In genomic region chr16:89550421-89550988, GRCh38 we compare ENCODE assay signal across 25 cellular contexts. TPM values are rescaled to one million over a fixed set of nuclear protein-coding genes. Genes with fewer than 3 reads are reported as not detected.
DNase-seq lines count a peak whose midpoint lies in the region; ATAC-seq, FAIRE-seq and TF ChIP-seq lines count a peak whose summit lies in the region.
"Had no signal": no experiment of that assay in that cellular context is flagged by ENCODE, and none has a peak within 500 bp of the region (broad histone marks: within the 10 kb centered on the region; RNA-seq: fewer than 3 reads in every experiment).

No MANE protein-coding gene starts in this region.

- CTCF ChIA-PET in Caco-2 (lab: Charles Lee) = no interaction called here
- CTCF ChIA-PET in HEK293 (lab: Yijun Ruan, JAX) = no interaction called here

- H3K27me3 Mint-ChIP-seq in Caco-2 (ENCODE audit: insufficient read depth, unreplicated experiment) = no peaks in the 10 kb centered on the region
- no peaks in the 10 kb centered on the region for H3K27me3 Mint-ChIP-seq in naive thymus-derived CD8-positive, alpha-beta T cell
- H3K27me3 Mint-ChIP-seq: CD4-positive, alpha-beta memory T cell had no signal

- no peaks in the 10 kb centered on the region for H3K9me3 Mint-ChIP-seq in Caco-2 (ENCODE audit: unreplicated experiment)
- no peaks in the 10 kb centered on the region for H3K9me3 Mint-ChIP-seq in naive thymus-derived CD8-positive, alpha-beta T cell

- no peak overlapping the region for H3K4me3 Mint-ChIP-seq in Caco-2 (ENCODE audit: unreplicated experiment)
- H3K4me3 Mint-ChIP-seq in naive thymus-derived CD8-positive, alpha-beta T cell = peak overlapping the region in 1 of 10 donors; percentile 76
- H3K4me3 Mint-ChIP-seq: CD4-positive, alpha-beta memory T cell had no signal

- BruUV-seq in Caco-2 (replicated peaks; lab: Mats Ljungman, UMichigan) = no TSS peak

- peaks cover 92% of the 10 kb centered on the region for H3K36me3 Mint-ChIP-seq in Caco-2 (ENCODE audit: insufficient read depth, unreplicated experiment)
- H3K36me3 Mint-ChIP-seq in naive thymus-derived CD8-positive, alpha-beta T cell = peaks cover 0 to 55% (median 8%) of the 10 kb centered on the region in 3 donors

- peak overlapping the region; percentile 53 for H3K27ac Mint-ChIP-seq in Caco-2 (ENCODE audit: unreplicated experiment)
- H3K27ac Mint-ChIP-seq in naive thymus-derived CD8-positive, alpha-beta T cell = peak overlapping the region in 8 of 10 donors; percentile 15 to 98 (median 60)

- H3K4me3 ChIP-seq in Caco-2 (ENCODE audit: low read depth, low read length) (no peak overlapping the region), HEK293 (ENCODE audit: low read depth, low read length) (no peak overlapping the region), bronchial epithelial cell (ENCODE audit: low read depth, low read length) (no peak overlapping the region)
- H3K4me3 ChIP-seq: BLaER1, PC-9 had no signal

- no peak overlapping the region for H3K27ac ChIP-seq in HEK293 (ENCODE audit: extremely low read depth, low read depth, low read length)
- H3K27ac ChIP-seq: PC-9 had no signal

- H3K4me1 ChIP-seq in Caco-2 (no peaks in the 10 kb centered on the region), HEK293 (ENCODE audit: control insufficient read depth, insufficient read depth, low read length) (no peaks in the 10 kb centered on the region)

- DNase-seq in Caco-2 = no peak
- no peak for DNase-seq in bronchial epithelial cell (ENCODE audit: low read depth)
- no peak for DNase-seq in naive thymus-derived CD8-positive, alpha-beta T cell
- DNase-seq in NCI-H2227 treated with DMSO at 0.1 percent for 48 hours (lab: John Stamatoyannopoulos, UW) = no peak
- DNase-seq in GM03348 (ENCODE audit: low spot score) = no peak
- DNase-seq: ACHN; Calu3; CD4-positive, alpha-beta memory T cell; DMS153; GOT3; HCEC 1CT; KBM-7; MM.1S; NCI-H1092; NCI-H1436; NCI-H187 treated with DMSO at 0.1 percent for 48 hours; NCI-H2107; NCI-H748 treated with DMSO at 0.1 percent for 48 hours; PC-9 had no signal

- no peak for TF ChIP-seq CTCF in Caco-2 (IDR thresholded peaks at IDR 0.05; ENCODE audit: insufficient read depth in 1 of 2, low read depth in 1 of 2, low read length in 1 of 2, severe bottlenecking in 1 of 2, unreplicated experiment in 1 of 2)
- no peak for TF ChIP-seq CTCF in HEK293 (tag by site-specific recombination; IDR thresholded peaks at IDR 0.05)
- no peak for TF ChIP-seq CTCF in bronchial epithelial cell (IDR thresholded peaks at IDR 0.05; ENCODE audit: insufficient read depth, low read length, severe bottlenecking)

- H3K36me3 ChIP-seq in Caco-2 (ENCODE audit: control insufficient read depth, insufficient read depth, low read length) (peaks cover 8% of the 10 kb centered on the region; the same call in 1 of the 2 replicates), HEK293 (ENCODE audit: control insufficient read depth in 2 of 2, insufficient read depth in 1 of 2, low read length in 2 of 2) (peaks cover 7 to 95% of the 10 kb centered on the region in 2 experiments; a peak in 2 of 3 replicates), bronchial epithelial cell (ENCODE audit: control insufficient read depth, insufficient read depth, low read length) (peaks cover 30% of the 10 kb centered on the region)

- H3K27me3 ChIP-seq in Caco-2 (replicated peaks; ENCODE audit: control insufficient read depth, insufficient read depth, low read length) (no peaks in the 10 kb centered on the region), bronchial epithelial cell (ENCODE audit: control insufficient read depth, insufficient read depth, low read length) (no peaks in the 10 kb centered on the region)
- H3K27me3 ChIP-seq: BLaER1 had no signal

- POLR2A ChIA-PET in Caco-2 (lab: Charles Lee) (no interaction called here), HEK293 (lab: Yijun Ruan, JAX) (no interaction called here)
- POLR2A ChIA-PET in naive thymus-derived CD8-positive, alpha-beta T cell (lab: Charles Lee) = interaction anchor here (0.6 to 2.5 kb wide), 2 partner anchors 9 to 43 kb away, joined by 3 to 13 read pairs; partner anchors contain the start of gene SPG7

- no peaks in the 10 kb centered on the region for H3K4me1 Mint-ChIP-seq in Caco-2 (ENCODE audit: low read depth, unreplicated experiment)
- H3K4me1 Mint-ChIP-seq in naive thymus-derived CD8-positive, alpha-beta T cell = peaks cover 9 to 35% (median 24%) of the 10 kb centered on the region in 4 donors

- H3K9me3 ChIP-seq in Caco-2 (no peaks in the 10 kb centered on the region), HEK293 (ENCODE audit: control insufficient read depth, insufficient read depth, low read depth, low read length) (no peaks in the 10 kb centered on the region)
- H3K9me3 ChIP-seq: BLaER1 had no signal

- ATAC-seq in naive thymus-derived CD8-positive, alpha-beta T cell = no peak
- no peak for ATAC-seq in HG02884 (IDR thresholded peaks at IDR 0.05; ENCODE audit: unreplicated experiment)
- ATAC-seq: SK-N-SH treated with all-trans-retinoic acid at 6 μM for 48 hours had no signal

- intact Hi-C loops in Caco-2 (cut with micrococcal nuclease; ENCODE audit: unreplicated experiment) = no loop called here

- peak; percentile 89 for FAIRE-seq in bronchial epithelial cell (lab: Jason Lieb, UNC)
- FAIRE-seq: G401.6, GM19239 had no signal

TF ChIP-seq in HEK293, 187 proteins besides CTCF, POLR2A, EP300 and RAD21:
- TF ChIP-seq PBX3 (CRISPR knock-in tag; IDR thresholded peaks at IDR 0.05) = no peak
- TF ChIP-seq ZFHX2 (tag by site-specific recombination; conservative IDR thresholded peaks at IDR 0.05) = peak; percentile 79
- peak; percentile 73 for TF ChIP-seq EGR2 (tag by site-specific recombination; IDR thresholded peaks at IDR 0.05; ENCODE audit: low read depth)

RNA-seq across cellular contexts. Expression of gene RPL13, which starts 10.0 kb away (rescaled TPM):
- 2,846 and 2,897 TPM in 2 replicates for total RNA-seq in Caco-2 (2022)
- 4,140 and 4,913 TPM in 2 replicates for total RNA-seq in bronchial epithelial cell
- 1,000 to 10,000 TPM; 5,034 to 5,103 TPM for total RNA-seq in naive thymus-derived CD8-positive, alpha-beta T cell
- polyA plus RNA-seq in naive thymus-derived CD8-positive, alpha-beta T cell = 1,000 to 10,000 TPM; 5,034 to 7,902 (median 7,525) TPM

RNA-seq across cellular contexts. Expression of gene CPNE7, which starts 25.1 kb away (rescaled TPM):
- 40.4 and 50.0 TPM in 2 replicates for total RNA-seq in Caco-2 (2022)
- total RNA-seq in bronchial epithelial cell = 0.38 and 1.1 TPM in 2 replicates
- total RNA-seq in naive thymus-derived CD8-positive, alpha-beta T cell = under 1 TPM in 1 of 2 experiments, not detected in 1; 0.23 TPM
- under 1 TPM in 1 of 3 donors, not detected in 2; 0.53 TPM for polyA plus RNA-seq in naive thymus-derived CD8-positive, alpha-beta T cell

RNA-seq across cellular contexts. Expression of gene SPG7, which starts 42.3 kb away (rescaled TPM):
- 159 and 178 TPM in 2 replicates for total RNA-seq in Caco-2 (2022)
- total RNA-seq in bronchial epithelial cell = 63.1 and 73.2 TPM in 2 replicates
- 100 to 1,000 TPM; 164 to 169 TPM for total RNA-seq in naive thymus-derived CD8-positive, alpha-beta T cell
- polyA plus RNA-seq in naive thymus-derived CD8-positive, alpha-beta T cell = 10 to 100 TPM; 44.8 to 58.2 (median 44.9) TPM

Comparison
In these comparisons a context has a peak if more than half of its experiments do, and no peak if none do; other contexts are left out.
1. RNA of gene CPNE7, which starts 25.1 kb away (total RNA-seq): 40.4 to 50.0 TPM in Caco-2; 0.38 to 1.1 TPM in bronchial epithelial cell and 0.23 TPM in naive thymus-derived CD8-positive, alpha-beta T cell; every median in the first group is over 10 times any median in the second.